Comparison of ENCODE assay signal across 6 cellular contexts in the genomic region with DNA sequence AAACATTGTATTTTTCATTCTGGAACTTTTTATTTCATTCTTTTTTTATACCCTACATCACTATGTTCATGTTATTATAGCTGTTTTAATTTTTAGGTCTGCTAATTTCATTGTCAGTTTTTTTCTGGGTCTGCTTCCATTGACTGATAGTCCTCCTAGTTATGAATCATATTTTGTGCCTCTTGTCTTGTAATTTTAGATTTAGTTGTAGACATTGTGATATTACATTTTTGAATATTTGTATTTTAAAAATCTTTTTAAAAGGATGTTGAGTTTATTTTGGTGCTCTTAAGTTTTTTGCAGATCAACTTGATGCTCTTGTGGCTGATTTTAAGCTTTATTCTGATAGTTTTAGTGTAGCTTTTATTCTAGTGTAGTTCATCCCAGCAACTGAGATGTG.
"Had no signal": no experiment of that assay in that cellular context is flagged by ENCODE, and none has a peak within 500 bp of the region (broad histone marks: within the 10 kb centered on the region; RNA-seq: fewer than 3 reads in every experiment).

No MANE protein-coding gene starts in this region.

- DNase-seq: GDM1, GF-D8 had no signal

- FAIRE-seq: GM12878, GM12891, GM12892, GM18507 had no signal

- H3K4me3 ChIP-seq: GM12878 had no signal

- ATAC-seq: GM12878 had no signal
